ENCODE assay signal across 26 cellular contexts in the genomic region with DNA sequence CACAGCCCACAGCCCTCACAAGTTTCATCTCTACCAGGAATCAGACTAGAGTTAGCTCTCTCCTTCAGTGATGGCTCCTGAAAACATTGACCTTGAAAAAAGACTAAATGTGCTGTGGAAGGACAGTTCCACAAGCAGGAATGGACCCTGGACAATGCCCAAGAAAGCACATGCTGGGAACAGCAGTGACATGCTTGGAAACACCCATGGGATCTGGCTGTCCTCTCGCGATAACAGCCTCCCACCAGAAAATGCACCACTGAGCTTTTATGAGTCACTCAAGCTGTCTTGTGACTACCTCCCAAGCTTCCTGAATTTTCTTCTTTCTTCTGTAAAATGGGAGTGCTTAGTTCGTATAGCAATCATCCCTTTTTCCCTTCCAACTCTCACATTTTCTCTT.
"Had no signal": no experiment of that assay in that cellular context is flagged by ENCODE, and none has a peak within 500 bp of the region (broad histone marks: within the 10 kb centered on the region; RNA-seq: fewer than 3 reads in every experiment).

No MANE protein-coding gene starts in this region.

- H3K4me1 ChIP-seq: ascending aorta, SJSA1 had no signal

- H3K4me3 Mint-ChIP-seq: activated B cell treated with CpG ODN at 0.5 μM for 24 hours; activated CD4-positive, alpha-beta T cell treated with anti-CD3 and anti-CD28 coated beads, Interleukin-2, amount 10 ng/mL, durations not matched to agents 24 days and 14 days; activated CD8-positive, alpha-beta memory T cell treated with anti-CD3 and anti-CD28 coated beads, Interleukin-2, amount 10 ng/mL, durations not matched to agents 7 days and 5 days; activated naive CD8-positive, alpha-beta T cell treated with anti-CD3 and anti-CD28 coated beads, Interleukin-2, amount 50 U/mL, for 24 hours; activated T-cell treated with anti-CD3 and anti-CD28 coated beads, Interleukin-2, amount 50 U/mL, for 24 hours; brain; central memory CD8-positive, alpha-beta T cell; T-helper 1 cell treated with Interleukin-12 subunit alpha and Interleukin-12 subunit beta and Interleukin-4 antibody, amounts not matched to agents 30 μg/mL and 1 μg/mL, for 36 hours had no signal

- H3K9me3 Mint-ChIP-seq: activated B cell treated with CpG ODN at 0.5 μM for 24 hours; activated CD4-positive, alpha-beta T cell treated with anti-CD3 and anti-CD28 coated beads, Interleukin-2, amount 10 ng/mL, durations not matched to agents 24 days and 14 days; activated naive CD8-positive, alpha-beta T cell treated with anti-CD3 and anti-CD28 coated beads, Interleukin-2, amount 50 U/mL, for 24 hours; activated T-cell treated with anti-CD3 and anti-CD28 coated beads, Interleukin-2, amount 50 U/mL, for 24 hours; brain; central memory CD8-positive, alpha-beta T cell; T-helper 1 cell treated with Interleukin-12 subunit alpha and Interleukin-12 subunit beta and Interleukin-4 antibody, amounts not matched to agents 30 μg/mL and 1 μg/mL, for 36 hours had no signal

- ATAC-seq: activated CD8-positive, alpha-beta memory T cell treated with anti-CD3 and anti-CD28 coated beads, Interleukin-2, amount 10 ng/mL, durations not matched to agents 7 days and 5 days; activated naive CD4-positive, alpha-beta T cell treated with anti-CD3 and anti-CD28 coated beads, Interleukin-2, amount 50 U/mL, for 72 hours; activated naive CD8-positive, alpha-beta T cell treated with anti-CD3 and anti-CD28 coated beads, Interleukin-2, amount 50 U/mL, for 24 hours; PC-3 had no signal

- DNase-seq: activated B cell treated with CpG ODN at 0.5 μM for 24 hours; activated CD4-positive, alpha-beta T cell treated with anti-CD3 and anti-CD28 coated beads for 1 hour; activated CD4-positive, alpha-beta T cell treated with anti-CD3 and anti-CD28 coated beads, Interleukin-2, amount 10 ng/mL, durations not matched to agents 24 days and 14 days; activated CD4-positive, alpha-beta T cell treated with anti-CD3 and anti-CD28 coated beads, Interleukin-2, amount 50 U/mL, for 48 hours; activated CD8-positive, alpha-beta memory T cell treated with anti-CD3 and anti-CD28 coated beads, Interleukin-2, amount 10 ng/mL, durations not matched to agents 7 days and 5 days; activated effector memory CD4-positive, alpha-beta T cell treated with anti-CD3 and anti-CD28 coated beads, Interleukin-2, amount 50 U/mL, for 16 hours; activated naive CD4-positive, alpha-beta T cell treated with Interleukin-2 at 50 U/mL for 16 hours; activated naive CD8-positive, alpha-beta T cell treated with anti-CD3 and anti-CD28 coated beads, Interleukin-2, amount 50 U/mL, for 24 hours; activated T-cell treated with anti-CD3 and anti-CD28 coated beads, Interleukin-2, amount 50 U/mL, for 24 hours; amniotic stem cell; Karpas-422; NCI-H1105; NCI-H1436 treated with DMSO at 0.1 percent for 48 hours; NCI-H187; NCI-H2081; NCI-H446; NCI-H524; PC-3 had no signal

- H3K36me3 ChIP-seq: ascending aorta, SJSA1 had no signal

- H3K36me3 Mint-ChIP-seq: activated CD8-positive, alpha-beta memory T cell treated with anti-CD3 and anti-CD28 coated beads, Interleukin-2, amount 10 ng/mL, durations not matched to agents 7 days and 5 days; activated naive CD4-positive, alpha-beta T cell treated with anti-CD3 and anti-CD28 coated beads, Interleukin-2, amount 50 U/mL, for 72 hours; brain had no signal

- H3K27ac Mint-ChIP-seq: activated B cell treated with CpG ODN at 0.5 μM for 24 hours; activated CD4-positive, alpha-beta T cell treated with anti-CD3 and anti-CD28 coated beads, Interleukin-2, amount 10 ng/mL, durations not matched to agents 24 days and 14 days; activated CD8-positive, alpha-beta memory T cell treated with anti-CD3 and anti-CD28 coated beads, Interleukin-2, amount 10 ng/mL, durations not matched to agents 7 days and 5 days; activated naive CD4-positive, alpha-beta T cell treated with anti-CD3 and anti-CD28 coated beads, Interleukin-2, amount 50 U/mL, for 72 hours; activated naive CD8-positive, alpha-beta T cell treated with anti-CD3 and anti-CD28 coated beads, Interleukin-2, amount 50 U/mL, for 24 hours; activated T-cell treated with anti-CD3 and anti-CD28 coated beads, Interleukin-2, amount 50 U/mL, for 24 hours; brain; T-helper 1 cell treated with Interleukin-12 subunit alpha and Interleukin-12 subunit beta and Interleukin-4 antibody, amounts not matched to agents 30 μg/mL and 1 μg/mL, for 36 hours had no signal

- H3K9me3 ChIP-seq: ascending aorta, SJSA1 had no signal

- FAIRE-seq: RCC 7860, TTC549 had no signal

- H3K27me3 Mint-ChIP-seq: activated B cell treated with CpG ODN at 0.5 μM for 24 hours; activated CD4-positive, alpha-beta T cell treated with anti-CD3 and anti-CD28 coated beads, Interleukin-2, amount 10 ng/mL, durations not matched to agents 24 days and 14 days; activated CD8-positive, alpha-beta memory T cell treated with anti-CD3 and anti-CD28 coated beads, Interleukin-2, amount 10 ng/mL, durations not matched to agents 7 days and 5 days; activated naive CD8-positive, alpha-beta T cell treated with anti-CD3 and anti-CD28 coated beads, Interleukin-2, amount 50 U/mL, for 24 hours; activated T-cell treated with anti-CD3 and anti-CD28 coated beads, Interleukin-2, amount 50 U/mL, for 24 hours; brain had no signal

- H3K27ac ChIP-seq: ascending aorta, SJSA1 had no signal

- H3K27me3 ChIP-seq: ascending aorta, SJSA1 had no signal

- H3K4me1 Mint-ChIP-seq: activated B cell treated with CpG ODN at 0.5 μM for 24 hours; activated CD4-positive, alpha-beta T cell treated with anti-CD3 and anti-CD28 coated beads, Interleukin-2, amount 10 ng/mL, durations not matched to agents 24 days and 14 days; activated CD8-positive, alpha-beta memory T cell treated with anti-CD3 and anti-CD28 coated beads, Interleukin-2, amount 10 ng/mL, durations not matched to agents 7 days and 5 days; activated naive CD8-positive, alpha-beta T cell treated with anti-CD3 and anti-CD28 coated beads, Interleukin-2, amount 50 U/mL, for 24 hours; central memory CD8-positive, alpha-beta T cell had no signal

- H3K4me3 ChIP-seq: ascending aorta, SJSA1 had no signal
